Comparison of ENCODE assay signal across 11 cellular contexts in the genomic region with DNA sequence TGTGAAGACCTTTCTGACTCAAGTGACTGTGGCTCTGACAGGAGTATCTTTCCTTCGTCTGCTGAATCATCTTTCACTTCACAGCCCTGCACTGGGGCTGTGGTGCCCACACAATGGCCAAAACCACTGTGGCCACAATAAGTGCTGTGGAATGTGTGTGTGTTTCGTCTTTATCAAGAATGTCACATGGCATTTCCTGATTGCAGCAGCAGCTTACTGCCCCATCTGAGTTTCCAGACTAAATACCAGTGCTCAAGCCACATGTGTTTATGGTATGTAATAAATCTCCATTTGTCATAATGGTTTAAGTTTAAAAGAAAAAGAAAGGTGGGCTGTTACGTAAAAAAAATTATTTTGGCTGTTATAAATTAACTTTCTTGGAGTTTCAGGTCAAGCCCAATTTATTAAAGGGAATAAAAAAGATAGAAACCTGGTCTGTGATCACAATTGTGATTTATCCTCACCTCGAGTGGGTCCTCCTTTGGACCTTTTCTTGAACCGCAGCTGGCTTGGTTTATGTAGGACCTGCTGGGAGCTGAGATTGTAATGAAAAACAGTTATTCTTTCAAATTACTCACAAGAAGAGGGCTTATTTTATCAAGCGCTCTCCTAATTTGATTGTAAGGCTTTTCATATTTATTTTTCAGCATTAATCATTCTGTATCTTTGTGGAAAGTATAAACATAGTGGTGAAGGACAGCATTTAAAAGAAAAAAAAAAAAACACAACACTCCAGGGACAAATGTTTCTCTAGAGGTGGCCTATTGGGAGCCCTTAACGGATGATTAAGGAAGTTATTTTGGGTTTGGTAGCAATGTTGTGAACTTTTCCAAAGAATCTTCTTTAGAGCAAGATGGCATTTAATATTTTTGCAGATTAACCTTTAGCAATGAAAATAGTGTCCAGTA.
DNase-seq lines count a peak whose midpoint lies in the region; ATAC-seq, FAIRE-seq and TF ChIP-seq lines count a peak whose summit lies in the region.
"Had no signal": no experiment of that assay in that cellular context is flagged by ENCODE, and none has a peak within 500 bp of the region (broad histone marks: within the 10 kb centered on the region; RNA-seq: fewer than 3 reads in every experiment).

No MANE protein-coding gene starts in this region.

- no peak overlapping the region for H3K4me3 ChIP-seq in bronchial epithelial cell (ENCODE audit: low read depth, low read length)
- no peak overlapping the region for H3K4me3 ChIP-seq in thyroid gland (replicated peaks in 1 of 3)
- H3K4me3 ChIP-seq: vagina had no signal

- TF ChIP-seq POLR2A in thyroid gland (IDR thresholded peaks at IDR 0.05) = no peak

- no peak for ATAC-seq in HG02981 (IDR thresholded peaks at IDR 0.05; ENCODE audit: unreplicated experiment)
- no peak for ATAC-seq in GM21447 (IDR thresholded peaks at IDR 0.05; ENCODE audit: unreplicated experiment)
- ATAC-seq in GM18873 (IDR thresholded peaks at IDR 0.05; ENCODE audit: low FRiP score, unreplicated experiment) = no peak

- H3K9me3 Mint-ChIP-seq in nephron = peaks cover 24% of the 10 kb centered on the region

- H3K27me3 ChIP-seq in bronchial epithelial cell (ENCODE audit: control insufficient read depth, insufficient read depth, low read length) (no peaks in the 10 kb centered on the region), thyroid gland (no peaks in the 10 kb centered on the region)
- H3K27me3 ChIP-seq: vagina had no signal

- H3K4me3 Mint-ChIP-seq in nephron = no peak overlapping the region

- no peak for FAIRE-seq in bronchial epithelial cell (lab: Jason Lieb, UNC)

- 80 to 84% methylated on average over 7 of the region's 7 CpGs for WGBS in thyroid gland, 2 donors

- intact Hi-C loops in thyroid gland (cut with DNase I) = no loop called here

- TF ChIP-seq CTCF in bronchial epithelial cell (IDR thresholded peaks at IDR 0.05; ENCODE audit: insufficient read depth, low read length, severe bottlenecking) (no peak), nephron (IDR thresholded peaks at IDR 0.05; ENCODE audit: unreplicated experiment in 3 of 3) (no peak), thyroid gland (IDR thresholded peaks at IDR 0.05) (no peak)

- peaks cover 24 to 32% of the 10 kb centered on the region in 2 donors for H3K4me1 ChIP-seq in thyroid gland

- H3K36me3 Mint-ChIP-seq in nephron (ENCODE audit: low read depth) = peaks cover 12% of the 10 kb centered on the region

- H3K36me3 ChIP-seq in bronchial epithelial cell (ENCODE audit: control insufficient read depth, insufficient read depth, low read length) (no peaks in the 10 kb centered on the region), thyroid gland (no peaks in the 10 kb centered on the region)
- H3K36me3 ChIP-seq: vagina had no signal

- peak overlapping the region; percentile 39 to 59 (median 53) for H3K27ac Mint-ChIP-seq in nephron
- H3K27ac Mint-ChIP-seq: activated T-helper 2 cell treated with anti-CD3 and anti-CD28 coated beads, Interferon-gamma antibody, Interleukin-2, Interleukin-4, amounts not matched to agents 10 μg/mL and 5 μg/mL and 100 μg/mL, durations not matched to agents 14 hours and 24 hours and 36 hours had no signal

- peaks cover 11% of the 10 kb centered on the region for H3K27me3 Mint-ChIP-seq in nephron (ENCODE audit: low read depth)

- H3K9me3 ChIP-seq in thyroid gland = no peaks in the 10 kb centered on the region
- H3K9me3 ChIP-seq: vagina had no signal

- peak; percentile 94 for DNase-seq in GF-D8 (lab: John Stamatoyannopoulos, UW)
- DNase-seq in M059J (ENCODE audit: low read depth) = peak; percentile 96
- DNase-seq in bronchial epithelial cell (ENCODE audit: low read depth) = peak; percentile 30
- no peak for DNase-seq in thyroid gland
- DNase-seq: NCI-H510A treated with DMSO at 0.1 percent for 48 hours had no signal

- peak overlapping the region in 1 of 3 donors; percentile 11 for H3K27ac ChIP-seq in thyroid gland
- H3K27ac ChIP-seq: vagina had no signal

- peaks cover 48% of the 10 kb centered on the region for H3K4me1 Mint-ChIP-seq in nephron

Comparison
In these comparisons a context has a peak if more than half of its experiments do, and no peak if none do; other contexts are left out.
1. DNase-seq: peak in GF-D8 (single experiment), M059J (single experiment) and bronchial epithelial cell (single experiment); none in thyroid gland (0 of 2).